In genomic region chr2:26605195-26605968, GRCh38 we compare ENCODE assay signal across 7 cellular contexts. TPM values are rescaled to one million over a fixed set of nuclear protein-coding genes. Genes with fewer than 3 reads are reported as not detected.
A peak's percentile ranks its signal among the peaks of the same experiment; 100 is the strongest.
DNase-seq lines count a peak whose midpoint lies in the region; ATAC-seq and TF ChIP-seq lines count a peak whose summit lies in the region.

No MANE protein-coding gene starts in this region.

- H3K18ac ChIP-seq in IMR-90 (ENCODE audit: low read depth, low read length), result no peak overlapping the region

- H3K9me3 ChIP-seq in IMR-90 (ENCODE audit: control insufficient read depth, insufficient read depth, low read length) (no peaks in the 10 kb centered on the region; the same call in 1 of the 2 replicates), RWPE2 (ENCODE audit: severe bottlenecking) (no peaks in the 10 kb centered on the region)

- intact Hi-C loops in IMR-90 (cut with micrococcal nuclease), result loop anchor here (1.0 to 10.0 kb wide), 3 partner anchors 140 to 412 kb away; no protein-coding TSS in a partner anchor

- no peak overlapping the region for H2AK5ac ChIP-seq in IMR-90 (ENCODE audit: low read depth, low read length)

- POLR2A ChIA-PET in IMR-90 (lab: Charles Lee; ENCODE audit: unreplicated experiment), result interaction anchor here (1.3 kb wide), 1 partner anchor 141 kb away, joined by 3 read pairs; no protein-coding TSS in a partner anchor

- H3K79me1 ChIP-seq in IMR-90 (ENCODE audit: low read depth in 1 of 2, low read length in 2 of 2), result no peaks in the 10 kb centered on the region

- no peaks in the 10 kb centered on the region for H3K9me1 ChIP-seq in IMR-90 (ENCODE audit: insufficient read depth, low read length)

- TF ChIP-seq RAD21 in IMR-90 (IDR thresholded peaks at IDR 0.05; ENCODE audit: low read length), result peak; percentile 84

- BruUV-seq in IMR-90 (replicated peaks; lab: Mats Ljungman, UMichigan), result no TSS peak

- no peak overlapping the region for H2BK20ac ChIP-seq in IMR-90 (ENCODE audit: low read depth, low read length)

- no peak overlapping the region for H4K5ac ChIP-seq in IMR-90 (ENCODE audit: low read depth, low read length)

- no peak overlapping the region for H3K4me3 Mint-ChIP-seq in stimulated activated effector memory CD8-positive, alpha-beta T cell treated with anti-CD3 and anti-CD28 coated beads, Interleukin-12 subunit alpha, Interleukin-12 subunit beta, amount 100 ng/mL, for 72 hours

- DNase-seq in EL (peak; percentile 54), IMR-90 (peak; percentile 48), RWPE2 (ENCODE audit: low spot score) (peak; percentile 41), cardiac fibroblast (ENCODE audit: low read depth in 2 of 2) (peak; percentile 58 to 67), kidney epithelial cell (ENCODE audit: low read depth) (no peak)
- peak in 1 of 2 donors; percentile 59 for DNase-seq in stimulated activated effector memory CD8-positive, alpha-beta T cell treated with anti-CD3 and anti-CD28 coated beads, Interleukin-12 subunit alpha, Interleukin-12 subunit beta, amount 100 ng/mL, for 72 hours (ENCODE audit: low spot score in 2 of 2)

- no peak overlapping the region for H2BK5ac ChIP-seq in IMR-90 (ENCODE audit: low read depth, low read length, poor library complexity, severe bottlenecking)

- H3K27ac Mint-ChIP-seq in stimulated activated effector memory CD8-positive, alpha-beta T cell treated with anti-CD3 and anti-CD28 coated beads, Interleukin-12 subunit alpha, Interleukin-12 subunit beta, amount 100 ng/mL, for 72 hours, result no peak overlapping the region

- H3K27me3 ChIP-seq in IMR-90 (ENCODE audit: control insufficient read depth, insufficient read depth, low read length) (peaks cover 41% of the 10 kb centered on the region), RWPE2 (ENCODE audit: insufficient read depth, poor library complexity, severe bottlenecking) (no peaks in the 10 kb centered on the region), kidney epithelial cell (ENCODE audit: control insufficient read depth, insufficient read depth, low read length) (peaks cover 12% of the 10 kb centered on the region)

- H3K36me3 Mint-ChIP-seq in stimulated activated effector memory CD8-positive, alpha-beta T cell treated with anti-CD3 and anti-CD28 coated beads, Interleukin-12 subunit alpha, Interleukin-12 subunit beta, amount 100 ng/mL, for 72 hours, result peaks cover 2% of the 10 kb centered on the region

- H3K4ac ChIP-seq in IMR-90 (ENCODE audit: low read depth, low read length), result no peak overlapping the region

- H4K91ac ChIP-seq in IMR-90 (ENCODE audit: insufficient read depth, low read depth, low read length), result no peak overlapping the region

- H3K4me2 ChIP-seq in IMR-90 (ENCODE audit: low read depth, low read length), result no peak overlapping the region

- H3K9me3 Mint-ChIP-seq in stimulated activated effector memory CD8-positive, alpha-beta T cell treated with anti-CD3 and anti-CD28 coated beads, Interleukin-12 subunit alpha, Interleukin-12 subunit beta, amount 100 ng/mL, for 72 hours, result no peaks in the 10 kb centered on the region

- H3K4me1 Mint-ChIP-seq in stimulated activated effector memory CD8-positive, alpha-beta T cell treated with anti-CD3 and anti-CD28 coated beads, Interleukin-12 subunit alpha, Interleukin-12 subunit beta, amount 100 ng/mL, for 72 hours, result peaks cover 11% of the 10 kb centered on the region

- H3K27ac ChIP-seq in IMR-90 (ENCODE audit: insufficient read depth, low read length) (no peak overlapping the region), RWPE2 (ENCODE audit: poor library complexity, severe bottlenecking) (no peak overlapping the region)

- ATAC-seq in IMR-90 (ENCODE audit: low read depth) (peak; percentile 72), RWPE2 (ENCODE audit: low read depth) (peak; percentile 72), HG02571 (IDR thresholded peaks at IDR 0.05; ENCODE audit: unreplicated experiment) (no peak)
- ATAC-seq in stimulated activated effector memory CD8-positive, alpha-beta T cell treated with anti-CD3 and anti-CD28 coated beads, Interleukin-12 subunit alpha, Interleukin-12 subunit beta, amount 100 ng/mL, for 72 hours, result peak; percentile 60

- no peak overlapping the region for H2AK9ac ChIP-seq in IMR-90 (replicated peaks; ENCODE audit: low read depth, low read length, poor library complexity)

- no peak overlapping the region for H3K23ac ChIP-seq in IMR-90 (ENCODE audit: low read depth, low read length)

- H3K14ac ChIP-seq in IMR-90 (replicated peaks; ENCODE audit: low read depth, low read length), result no peak overlapping the region

- CTCF ChIA-PET in IMR-90 (lab: Yijun Ruan, JAX), result interaction anchor here (0.6 to 3.2 kb wide), 3 partner anchors 135 to 140 kb away, joined by 3 to 33 read pairs (median 21); no protein-coding TSS in a partner anchor

- no peak overlapping the region for H4K8ac ChIP-seq in IMR-90 (ENCODE audit: low read depth in 2 of 2, low read length in 2 of 2)

- no peak overlapping the region for H3K9ac ChIP-seq in IMR-90 (ENCODE audit: low read depth, low read length)

- no peak overlapping the region for H2BK15ac ChIP-seq in IMR-90 (ENCODE audit: low read depth, low read length)

- peak overlapping the region; percentile 63 for H2AFZ ChIP-seq in IMR-90 (replicated peaks; ENCODE audit: low read length, poor library complexity)

- 0% methylated on average over 1 of the region's 12 CpGs; no CpG with 5 or more reads in 1 of the 2 experiments for WGBS in IMR-90 (ENCODE audit: extremely low coverage in 2 of 2, insufficient read length in 1 of 2), 2 experiments

- no peak overlapping the region for H2BK120ac ChIP-seq in IMR-90 (ENCODE audit: low read depth, low read length)

- in situ Hi-C loops in IMR-90 (cut with MboI; ENCODE audit: low sequenced_read_pairs), result no loop called here

- no peak for TF ChIP-seq POLR2A in IMR-90 (IDR thresholded peaks at IDR 0.05; ENCODE audit: low read depth, low read length)

- H3K56ac ChIP-seq in IMR-90 (ENCODE audit: extremely low read depth, insufficient read depth, low read length), result no peak overlapping the region

- H4K20me1 ChIP-seq in IMR-90 (ENCODE audit: insufficient read depth, low read length), result no peaks in the 10 kb centered on the region

- TF ChIP-seq CTCF in IMR-90 (conservative IDR thresholded peaks at IDR 0.05; ENCODE audit: low read depth, low read length) (peak; percentile 75), RWPE2 (IDR thresholded peaks at IDR 0.05; ENCODE audit: poor library complexity, severe bottlenecking) (peak; percentile 84), cardiac fibroblast (IDR thresholded peaks at IDR 0.05; ENCODE audit: low read depth, low read length) (peak; percentile 89), kidney epithelial cell (IDR thresholded peaks at IDR 0.05; ENCODE audit: insufficient read depth, low read length, poor library complexity, severe bottlenecking) (peak; percentile 85)

- dilution Hi-C loops in IMR-90 (cut with HindIII; ENCODE audit: low sequenced_read_pairs, unreplicated experiment), result no loop called here

- no peaks in the 10 kb centered on the region for H3K36me3 ChIP-seq in IMR-90 (ENCODE audit: control insufficient read depth, insufficient read depth, low read length)
- no peaks in the 10 kb centered on the region for H3K36me3 ChIP-seq in RWPE2 (ENCODE audit: low read depth)
- no peaks in the 10 kb centered on the region for H3K36me3 ChIP-seq in kidney epithelial cell (ENCODE audit: control insufficient read depth, insufficient read depth, low read length)

- H3K4me1 ChIP-seq in IMR-90 (ENCODE audit: control insufficient read depth, insufficient read depth, low read length) (no peaks in the 10 kb centered on the region), RWPE2 (ENCODE audit: insufficient read depth, poor library complexity, severe bottlenecking) (peaks cover 10% of the 10 kb centered on the region)

- no peak overlapping the region for H3K4me3 ChIP-seq in IMR-90 (ENCODE audit: insufficient read depth, low read depth, low read length)
- H3K4me3 ChIP-seq in RWPE2 (ENCODE audit: severe bottlenecking), result no peak overlapping the region
- no peak overlapping the region for H3K4me3 ChIP-seq in cardiac fibroblast (replicated peaks in 1 of 2; ENCODE audit: low read depth in 2 of 2, low read length in 2 of 2)
- no peak overlapping the region for H3K4me3 ChIP-seq in kidney epithelial cell (ENCODE audit: low read depth, low read length)

TF ChIP-seq in IMR-90, 13 proteins besides CTCF, POLR2A, EP300 and RAD21:
- peak; percentile 88 for TF ChIP-seq SMC3 (IDR thresholded peaks at IDR 0.05; ENCODE audit: low read depth, low read length)
- no peak for TF ChIP-seq FOS (IDR thresholded peaks at IDR 0.05; ENCODE audit: low read depth, low read length)

RNA-seq across cellular contexts. Expression of gene CIB4, which starts 35.8 kb away (rescaled TPM):
- total RNA-seq in IMR-90 (2012; rRNA removed) (not detected in 2 replicates), kidney epithelial cell (not detected in 2 replicates)
- not detected in 2 replicates for polyA plus RNA-seq in IMR-90 (2012; rRNA removed)
- polyA plus RNA-seq in IMR-90 (2012; cell fraction: cytosol; rRNA removed), result not detected in 2 replicates
- not detected in 2 replicates for polyA plus RNA-seq in IMR-90 (2012; cell fraction: nucleus; rRNA removed; ENCODE audit: low replicate concordance)
